Comparison of ENCODE assay signal across 19 cellular contexts in genomic region chrX:107470198-107470597, GRCh38. TPM values are rescaled to one million over a fixed set of nuclear protein-coding genes. Genes with fewer than 3 reads are reported as not detected.
DNase-seq lines count a peak whose midpoint lies in the region; ATAC-seq, FAIRE-seq and TF ChIP-seq lines count a peak whose summit lies in the region.
"Had no signal": no experiment of that assay in that cellular context is flagged by ENCODE, and none has a peak within 500 bp of the region (broad histone marks: within the 10 kb centered on the region; RNA-seq: fewer than 3 reads in every experiment).

No MANE protein-coding gene starts in this region.

- peak; percentile 82 for FAIRE-seq in GM12891 (lab: Jason Lieb, UNC)
- FAIRE-seq: A204.1, GM18507, H54, HepG2, HTR-8/SVneo had no signal

- H3K4me1 ChIP-seq in OCI-LY3 (ENCODE audit: low read length), result peaks cover 15% of the 10 kb centered on the region

- peaks cover 8% of the 10 kb centered on the region for H3K27me3 Mint-ChIP-seq in activated naive CD8-positive, alpha-beta T cell treated with anti-CD3 and anti-CD28 coated beads for 36 hours
- H3K27me3 Mint-ChIP-seq: B cell had no signal

- no peaks in the 10 kb centered on the region for H3K36me3 ChIP-seq in OCI-LY3 (replicated peaks; ENCODE audit: low read depth, low read length)

- H3K27me3 ChIP-seq in OCI-LY3 (ENCODE audit: low read depth, low read length), result no peaks in the 10 kb centered on the region

- H3K79me2 ChIP-seq in OCI-LY3 (ENCODE audit: low read length), result no peaks in the 10 kb centered on the region

- no peak overlapping the region for H3K4me3 ChIP-seq in OCI-LY3 (ENCODE audit: low read length)
- H3K4me3 ChIP-seq: GM23248 had no signal

- H3K4me3 Mint-ChIP-seq in activated naive CD8-positive, alpha-beta T cell treated with anti-CD3 and anti-CD28 coated beads for 36 hours, result no peak overlapping the region
- H3K4me3 Mint-ChIP-seq: B cell; CD4-positive, alpha-beta T cell had no signal

- DNase-seq in GM12891 (ENCODE audit: insufficient read length, low spot score) (no peak), cerebellum (ENCODE audit: low spot score) (no peak), NCI-H2171 (lab: John Stamatoyannopoulos, UW) (no peak)
- no peak for DNase-seq in activated naive CD8-positive, alpha-beta T cell treated with anti-CD3 and anti-CD28 coated beads for 36 hours
- DNase-seq: C1 segment of cervical spinal cord; Calu3; CD4-positive, alpha-beta T cell; DMS 273 treated with DMSO at 0.1 percent for 48 hours; GM23248 had no signal

- no peak overlapping the region for H2AFZ ChIP-seq in OCI-LY3 (ENCODE audit: low read depth, low read length)
- H2AFZ ChIP-seq: GM23248 had no signal

- H3K27ac ChIP-seq in OCI-LY3 (ENCODE audit: low read length), result no peak overlapping the region
- H3K27ac ChIP-seq: GM23248 had no signal

- no peak overlapping the region for H3K27ac Mint-ChIP-seq in activated naive CD8-positive, alpha-beta T cell treated with anti-CD3 and anti-CD28 coated beads for 36 hours
- H3K27ac Mint-ChIP-seq: B cell; CD4-positive, alpha-beta T cell had no signal

- no peak for TF ChIP-seq POLR2A in GM12891 (IDR thresholded peaks at IDR 0.05; ENCODE audit: low read depth, low read length)

- H3K36me3 Mint-ChIP-seq in activated naive CD8-positive, alpha-beta T cell treated with anti-CD3 and anti-CD28 coated beads for 36 hours, result no peaks in the 10 kb centered on the region

- TF ChIP-seq CTCF in OCI-LY3 (IDR thresholded peaks at IDR 0.05; ENCODE audit: low read depth, low read length), result no peak

- H3K4me1 Mint-ChIP-seq in activated naive CD8-positive, alpha-beta T cell treated with anti-CD3 and anti-CD28 coated beads for 36 hours, result no peaks in the 10 kb centered on the region

- peak overlapping the region; percentile 24; the same call in 1 of the 2 replicates for H3K4me2 ChIP-seq in OCI-LY3 (ENCODE audit: low read length)

- H3K9me3 ChIP-seq in OCI-LY3 (ENCODE audit: insufficient read depth, low read length), result no peaks in the 10 kb centered on the region

- H3K9me3 Mint-ChIP-seq in activated naive CD8-positive, alpha-beta T cell treated with anti-CD3 and anti-CD28 coated beads for 36 hours, result no peaks in the 10 kb centered on the region
- H3K9me3 Mint-ChIP-seq: CD4-positive, alpha-beta T cell had no signal

- H3K9ac ChIP-seq in OCI-LY3 (ENCODE audit: low read length), result no peak overlapping the region
- H3K9ac ChIP-seq: GM23248 had no signal

- no peaks in the 10 kb centered on the region for H4K20me1 ChIP-seq in OCI-LY3 (ENCODE audit: insufficient read depth, low read length)

- ATAC-seq in HG02885 (IDR thresholded peaks at IDR 0.05; ENCODE audit: poor library complexity, unreplicated experiment) (peak; percentile 28), GM21528 (IDR thresholded peaks at IDR 0.05; ENCODE audit: low FRiP score, unreplicated experiment) (no peak)
- ATAC-seq: HepG2 had no signal

TF ChIP-seq in GM12891, 5 proteins besides CTCF, POLR2A, EP300 and RAD21:
- no peak for TF ChIP-seq POLR2AphosphoS5 (IDR thresholded peaks at IDR 0.05; ENCODE audit: low read depth, low read length)
- TF ChIP-seq POU2F2 (IDR thresholded peaks at IDR 0.05; ENCODE audit: low read depth, low read length), result no peak
- TF ChIP-seq SPI1 (IDR thresholded peaks at IDR 0.05; ENCODE audit: low read depth, low read length), result no peak
- no peak for TF ChIP-seq PAX5 (IDR thresholded peaks at IDR 0.05; ENCODE audit: insufficient read depth, low read length, severe bottlenecking)
- no peak for TF ChIP-seq TAF1 (IDR thresholded peaks at IDR 0.05; ENCODE audit: low read depth, low read length)

RNA-seq across cellular contexts. Expression of gene FRMPD3, which starts 20.7 kb away (rescaled TPM):
- not detected for polyA plus RNA-seq in GM12891 (2012; ENCODE audit: low read depth, missing spikeins)
- 10.5 TPM for total RNA-seq in cerebellum
- total RNA-seq in activated naive CD8-positive, alpha-beta T cell treated with anti-CD3 and anti-CD28 coated beads for 36 hours, result not detected
- total RNA-seq: G401, GM23248, HepG2 had no signal
- polyA plus RNA-seq: GM23248, HepG2 had no signal

Comparison
In these comparisons a context has a peak if more than half of its experiments do, and no peak if none do; other contexts are left out.
1. RNA of gene FRMPD3, which starts 20.7 kb away (total RNA-seq): 10.5 TPM in cerebellum (single experiment); not detected in activated naive CD8-positive, alpha-beta T cell treated with anti-CD3 and anti-CD28 coated beads for 36 hours; every median in the first group is over 10 times any median in the second.